Comparison of ENCODE assay signal across 21 cellular contexts in the genomic region with DNA sequence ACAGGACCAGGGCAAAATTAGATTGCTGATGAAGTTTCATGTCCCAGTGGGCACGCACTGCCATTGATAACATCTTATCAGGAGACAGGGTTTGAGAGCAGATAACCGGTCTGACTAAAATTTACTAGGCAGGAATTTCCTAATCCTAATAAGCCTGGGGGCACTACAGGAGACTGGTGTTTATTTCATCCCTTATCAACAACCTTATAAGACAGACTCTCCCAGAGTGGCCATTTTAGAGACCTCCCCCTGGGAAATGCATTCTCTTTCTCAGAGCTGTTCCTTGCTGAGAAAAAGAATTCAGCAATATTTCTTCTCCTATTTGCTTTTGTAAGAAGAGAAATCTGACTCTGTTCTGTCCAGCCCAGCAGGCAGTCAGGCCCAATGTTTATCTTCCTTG.
"Had no signal": no experiment of that assay in that cellular context is flagged by ENCODE, and none has a peak within 500 bp of the region (broad histone marks: within the 10 kb centered on the region; RNA-seq: fewer than 3 reads in every experiment).

No MANE protein-coding gene starts in this region.

- H3K4me2 ChIP-seq: hepatocyte had no signal

- H3K4me1 ChIP-seq: gastroesophageal sphincter, left ventricle myocardium inferior, spleen, tibial nerve had no signal

- H3K27ac ChIP-seq: brain microvascular endothelial cell, gastroesophageal sphincter, hepatocyte, left ventricle myocardium inferior, spleen, tibial nerve had no signal

- H3K27me3 ChIP-seq: brain microvascular endothelial cell, gastroesophageal sphincter, hepatocyte, spleen, tibial nerve had no signal

- DNase-seq: activated CD4-positive, alpha-beta T cell treated with anti-CD3 and anti-CD28 coated beads for 4 hours; activated CD4-positive, alpha-beta T cell treated with anti-CD3 and anti-CD28 coated beads, Interleukin-2, amount 50 U/mL, for 4 hours; activated CD8-positive, alpha-beta memory T cell treated with anti-CD3 and anti-CD28 coated beads, Interleukin-2, amount 50 U/mL, for 4 hours; activated effector memory CD4-positive, alpha-beta T cell treated with anti-CD3 and anti-CD28 coated beads, Interleukin-2, amount 50 U/mL, for 16 hours; activated naive CD4-positive, alpha-beta T cell treated with anti-CD3 and anti-CD28 coated beads for 36 hours; activated naive CD8-positive, alpha-beta T cell treated with anti-CD3 and anti-CD28 coated beads, Interleukin-2, amount 10 ng/mL, durations not matched to agents 7 days and 5 days; activated T-cell treated with anti-CD3 and anti-CD28 coated beads, Interleukin-2, amount 50 U/mL, for 1 hour; brain microvascular endothelial cell; cortex of kidney; effector memory CD8-positive, alpha-beta T cell; islet precursor cell; left ventricle myocardium inferior; mucosa of descending colon; posterior cingulate gyrus; right cardiac atrium; spleen; stimulated activated naive CD4-positive, alpha-beta T cell had no signal

- H3K4me3 ChIP-seq: gastroesophageal sphincter, hepatocyte, left ventricle myocardium inferior, lung, mucosa of descending colon, spleen, tibial nerve had no signal

- H3K36me3 ChIP-seq: brain microvascular endothelial cell, gastroesophageal sphincter, left ventricle myocardium inferior, spleen, tibial nerve had no signal

- H3K79me2 ChIP-seq: hepatocyte had no signal

- H2AFZ ChIP-seq: hepatocyte had no signal
